ENCODE assay signal across 9 cellular contexts in genomic region chr7:36283711-36284130, GRCh38.
A peak's percentile ranks its signal among the peaks of the same experiment; 100 is the strongest.
DNase-seq lines count a peak whose midpoint lies in the region; ATAC-seq and TF ChIP-seq lines count a peak whose summit lies in the region.
"Had no signal": no experiment of that assay in that cellular context is flagged by ENCODE, and none has a peak within 500 bp of the region (broad histone marks: within the 10 kb centered on the region; RNA-seq: fewer than 3 reads in every experiment).

No MANE protein-coding gene starts in this region.

- no TSS peak for BruUV-seq in MCF 10A (replicated peaks; lab: Mats Ljungman, UMichigan)

- H3K27ac Mint-ChIP-seq in activated CD8-positive, alpha-beta T cell treated with anti-CD3 and anti-CD28 coated beads, Interleukin-2, amount 10 ng/mL, durations not matched to agents 7 days and 5 days = peak overlapping the region; percentile 74
- peak overlapping the region in 9 of 10 donors; percentile 40 to 99 (median 79) for H3K27ac Mint-ChIP-seq in naive thymus-derived CD8-positive, alpha-beta T cell
- no peak overlapping the region for H3K27ac Mint-ChIP-seq in MCF 10A (ENCODE audit: low read depth, unreplicated experiment)
- H3K27ac Mint-ChIP-seq: T-helper 1 cell treated with Interleukin-12 subunit alpha and Interleukin-12 subunit beta and Interleukin-4 antibody, amounts not matched to agents 30 μg/mL and 1 μg/mL, for 36 hours had no signal

- peaks cover 4% of the 10 kb centered on the region for H3K27me3 Mint-ChIP-seq in activated CD8-positive, alpha-beta T cell treated with anti-CD3 and anti-CD28 coated beads, Interleukin-2, amount 10 ng/mL, durations not matched to agents 7 days and 5 days (ENCODE audit: low read depth)
- no peaks in the 10 kb centered on the region for H3K27me3 Mint-ChIP-seq in naive thymus-derived CD8-positive, alpha-beta T cell
- no peaks in the 10 kb centered on the region for H3K27me3 Mint-ChIP-seq in MCF 10A (ENCODE audit: insufficient read depth, unreplicated experiment)

- POLR2A ChIA-PET in activated CD8-positive, alpha-beta T cell treated with anti-CD3 and anti-CD28 coated beads, Interleukin-2, amount 10 ng/mL, durations not matched to agents 7 days and 5 days (lab: Charles Lee) = interaction anchor here (0.7 kb wide), 1 partner anchor 107 kb away, joined by 4 read pairs; the partner anchor contains the start of gene ANLN
- POLR2A ChIA-PET in naive thymus-derived CD8-positive, alpha-beta T cell (lab: Charles Lee) = no interaction called here
- POLR2A ChIA-PET in MCF 10A (lab: Yijun Ruan, JAX) = no interaction called here

- no peak overlapping the region for H3K4me3 Mint-ChIP-seq in activated CD8-positive, alpha-beta T cell treated with anti-CD3 and anti-CD28 coated beads, Interleukin-2, amount 10 ng/mL, durations not matched to agents 7 days and 5 days
- H3K4me3 Mint-ChIP-seq in naive thymus-derived CD8-positive, alpha-beta T cell = peak overlapping the region in 4 of 10 donors; percentile 8 to 52 (median 30)
- no peak overlapping the region for H3K4me3 Mint-ChIP-seq in MCF 10A (ENCODE audit: unreplicated experiment)
- H3K4me3 Mint-ChIP-seq: T-helper 1 cell treated with Interleukin-12 subunit alpha and Interleukin-12 subunit beta and Interleukin-4 antibody, amounts not matched to agents 30 μg/mL and 1 μg/mL, for 36 hours had no signal

- intact Hi-C loops in MCF 10A (cut with micrococcal nuclease) = no loop called here

- CTCF ChIA-PET in activated CD8-positive, alpha-beta T cell treated with anti-CD3 and anti-CD28 coated beads, Interleukin-2, amount 10 ng/mL, durations not matched to agents 7 days and 5 days (lab: Charles Lee) = interaction anchor here (1.1 to 2.9 kb wide), 2 partner anchors 21 to 35 kb away, joined by 4 to 11 read pairs; no protein-coding TSS in a partner anchor
- CTCF ChIA-PET in MCF 10A (lab: Yijun Ruan, JAX) = no interaction called here

- peaks cover 4% of the 10 kb centered on the region for H3K36me3 Mint-ChIP-seq in activated CD8-positive, alpha-beta T cell treated with anti-CD3 and anti-CD28 coated beads, Interleukin-2, amount 10 ng/mL, durations not matched to agents 7 days and 5 days (ENCODE audit: low read depth)
- no peaks in the 10 kb centered on the region for H3K36me3 Mint-ChIP-seq in naive thymus-derived CD8-positive, alpha-beta T cell
- no peaks in the 10 kb centered on the region for H3K36me3 Mint-ChIP-seq in MCF 10A (ENCODE audit: insufficient read depth, unreplicated experiment)

- peak; percentile 41 for ATAC-seq in HG03196 (IDR thresholded peaks at IDR 0.05; ENCODE audit: unreplicated experiment)
- no peak for ATAC-seq in activated CD8-positive, alpha-beta T cell treated with anti-CD3 and anti-CD28 coated beads, Interleukin-2, amount 10 ng/mL, durations not matched to agents 7 days and 5 days
- no peak for ATAC-seq in naive thymus-derived CD8-positive, alpha-beta T cell

- H3K4me1 Mint-ChIP-seq in activated CD8-positive, alpha-beta T cell treated with anti-CD3 and anti-CD28 coated beads, Interleukin-2, amount 10 ng/mL, durations not matched to agents 7 days and 5 days (ENCODE audit: low read depth) = peaks cover 60% of the 10 kb centered on the region
- peaks cover 34 to 67% (median 58%) of the 10 kb centered on the region in 4 donors for H3K4me1 Mint-ChIP-seq in naive thymus-derived CD8-positive, alpha-beta T cell
- peaks cover 21% of the 10 kb centered on the region for H3K4me1 Mint-ChIP-seq in MCF 10A (ENCODE audit: insufficient read depth, unreplicated experiment)

- DNase-seq in activated CD8-positive, alpha-beta memory T cell treated with anti-CD3 and anti-CD28 coated beads, Interleukin-2, amount 50 U/mL, for 48 hours = peak; percentile 60
- DNase-seq in activated CD8-positive, alpha-beta memory T cell treated with anti-CD3 and anti-CD28 coated beads for 24 hours = no peak
- DNase-seq in activated CD8-positive, alpha-beta T cell treated with anti-CD3 and anti-CD28 coated beads, Interleukin-2, amount 10 ng/mL, durations not matched to agents 7 days and 5 days = peak; percentile 39
- DNase-seq in naive thymus-derived CD8-positive, alpha-beta T cell = no peak
- no peak for DNase-seq in MCF 10A (ENCODE audit: unreplicated experiment)
- no peak for DNase-seq in NCI-H1417 treated with DMSO at 0.1 percent for 48 hours (lab: John Stamatoyannopoulos, UW)
- no peak for DNase-seq in NCI-H2107 (lab: John Stamatoyannopoulos, UW)

- TF ChIP-seq CTCF in MCF 10A (IDR thresholded peaks at IDR 0.05; ENCODE audit: unreplicated experiment) = no peak

- H3K9me3 Mint-ChIP-seq in activated CD8-positive, alpha-beta T cell treated with anti-CD3 and anti-CD28 coated beads, Interleukin-2, amount 10 ng/mL, durations not matched to agents 7 days and 5 days (ENCODE audit: insufficient read depth) = no peaks in the 10 kb centered on the region
- H3K9me3 Mint-ChIP-seq in naive thymus-derived CD8-positive, alpha-beta T cell = no peaks in the 10 kb centered on the region
- H3K9me3 Mint-ChIP-seq in MCF 10A (ENCODE audit: unreplicated experiment) = no peaks in the 10 kb centered on the region
- H3K9me3 Mint-ChIP-seq: T-helper 1 cell treated with Interleukin-12 subunit alpha and Interleukin-12 subunit beta and Interleukin-4 antibody, amounts not matched to agents 30 μg/mL and 1 μg/mL, for 36 hours had no signal

Comparison
In these comparisons a context has a peak if more than half of its experiments do, and no peak if none do; other contexts are left out.
1. DNase-seq: peak in activated CD8-positive, alpha-beta memory T cell treated with anti-CD3 and anti-CD28 coated beads, Interleukin-2, amount 50 U/mL, for 48 hours (single experiment) and activated CD8-positive, alpha-beta T cell treated with anti-CD3 and anti-CD28 coated beads, Interleukin-2, amount 10 ng/mL, durations not matched to agents 7 days and 5 days (single experiment); none in activated CD8-positive, alpha-beta memory T cell treated with anti-CD3 and anti-CD28 coated beads for 24 hours (single experiment), naive thymus-derived CD8-positive, alpha-beta T cell (0 of 10), MCF 10A (single experiment), NCI-H1417 treated with DMSO at 0.1 percent for 48 hours (single experiment) and NCI-H2107 (single experiment).